In genomic region chr20:48949304-48950170, GRCh38 we compare ENCODE assay signal across 1 cellular context.
TF ChIP-seq lines count a peak whose summit lies in the region.

No MANE protein-coding gene starts in this region.

TF ChIP-seq in H1, 55 proteins besides CTCF, POLR2A, EP300 and RAD21 (continued from another document):
- TF ChIP-seq CHD7 (IDR thresholded peaks at IDR 0.05; ENCODE audit: insufficient replicate concordance, low read length) (no peak), CEBPB (IDR thresholded peaks at IDR 0.05; ENCODE audit: low read depth, low read length) (no peak), USF2 (IDR thresholded peaks at IDR 0.05; ENCODE audit: low read length) (no peak), SRF (IDR thresholded peaks at IDR 0.05; ENCODE audit: low read depth, low read length) (no peak), RBBP5 (IDR thresholded peaks at IDR 0.05; ENCODE audit: borderline replicate concordance, low read depth, low read length) (no peak), TEAD4 (IDR thresholded peaks at IDR 0.05; ENCODE audit: low read depth, low read length) (no peak)
TF ChIP-seq in H1: peak in this region for 0.
